In the genomic region with DNA sequence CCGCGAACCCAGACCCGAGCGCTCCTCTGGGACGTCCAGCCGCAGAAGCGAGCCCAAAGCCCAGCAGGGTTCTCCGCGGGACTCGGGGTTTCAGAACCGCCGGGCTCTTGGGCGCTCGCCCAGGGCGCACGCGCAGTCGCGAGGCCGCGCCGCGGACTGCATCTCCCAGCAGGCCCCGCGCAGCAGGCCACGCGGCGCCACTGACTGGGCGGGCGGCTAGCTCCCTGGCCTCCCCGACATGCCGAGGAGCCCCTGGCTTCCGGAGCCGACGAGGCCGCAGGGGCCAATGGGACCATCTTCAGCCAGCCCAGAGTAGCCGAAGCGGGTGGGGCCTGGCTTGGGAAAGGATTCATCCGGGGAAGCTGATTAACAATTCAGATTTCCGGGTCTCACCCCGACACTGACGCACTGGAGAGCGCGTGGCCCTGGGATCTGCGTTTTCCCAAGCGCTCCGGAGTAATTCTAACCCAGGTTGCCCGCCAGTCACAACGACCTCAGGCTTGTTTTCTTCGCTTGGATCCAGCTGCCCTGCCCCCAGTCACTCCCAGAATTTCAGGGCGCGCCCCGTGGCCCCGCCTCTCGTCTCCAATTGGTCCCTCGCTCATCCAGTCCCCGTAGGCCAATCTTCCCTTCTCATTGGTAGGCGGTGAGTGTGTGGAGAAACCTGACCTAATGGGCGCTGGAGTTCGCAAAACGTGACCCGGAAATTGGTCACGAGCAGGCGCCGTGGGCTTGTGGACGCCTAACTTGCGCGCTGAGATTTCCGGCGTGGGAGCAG, we compare ENCODE assay signal across 1 cellular context.
TF ChIP-seq lines count a peak whose summit lies in the region.

ZNF263 (plus strand) TSS at position 745 of the 778 bp plus-strand sequence. CDS start 328 bp downstream, outside the sequence.

TF ChIP-seq in H1, 55 proteins besides CTCF, POLR2A, EP300 and RAD21 (continued from another document):
- TF ChIP-seq ATF2 (IDR thresholded peaks at IDR 0.05; ENCODE audit: low read length), result no peak
- TF ChIP-seq CHD2 (IDR thresholded peaks at IDR 0.05; ENCODE audit: low read length), result peak; percentile 69
- no peak for TF ChIP-seq CEBPB (IDR thresholded peaks at IDR 0.05; ENCODE audit: low read depth, low read length)
- no peak for TF ChIP-seq TCF12 (IDR thresholded peaks at IDR 0.05; ENCODE audit: low read depth, low read length)
- TF ChIP-seq, protein P1, sequence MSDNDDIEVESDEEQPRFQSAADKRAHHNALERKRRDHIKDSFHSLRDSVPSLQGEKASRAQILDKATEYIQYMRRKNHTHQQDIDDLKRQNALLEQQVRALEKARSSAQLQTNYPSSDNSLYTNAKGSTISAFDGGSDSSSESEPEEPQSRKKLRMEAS (IDR thresholded peaks at IDR 0.05), result peak; percentile 93
- TF ChIP-seq CBX5 (IDR thresholded peaks at IDR 0.05; ENCODE audit: low read depth, low read length), result no peak
- TF ChIP-seq KDM5A (IDR thresholded peaks at IDR 0.05; ENCODE audit: low read length), result no peak
- no peak for TF ChIP-seq EGR1 (IDR thresholded peaks at IDR 0.05; ENCODE audit: borderline replicate concordance, low read depth, low read length)
- TF ChIP-seq SP1 (IDR thresholded peaks at IDR 0.05; ENCODE audit: low read depth, low read length), result peak; percentile 78
- TF ChIP-seq SIX5 (IDR thresholded peaks at IDR 0.05; ENCODE audit: low read depth, low read length), result no peak; the same call in 1 of the 2 replicates
- TF ChIP-seq, protein P2, sequence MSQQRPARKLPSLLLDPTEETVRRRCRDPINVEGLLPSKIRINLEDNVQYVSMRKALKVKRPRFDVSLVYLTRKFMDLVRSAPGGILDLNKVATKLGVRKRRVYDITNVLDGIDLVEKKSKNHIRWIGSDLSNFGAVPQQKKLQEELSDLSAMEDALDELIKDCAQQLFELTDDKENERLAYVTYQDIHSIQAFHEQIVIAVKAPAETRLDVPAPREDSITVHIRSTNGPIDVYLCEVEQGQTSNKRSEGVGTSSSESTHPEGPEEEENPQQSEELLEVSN (IDR thresholded peaks at IDR 0.05), result peak; percentile 79
- peak; percentile 85 for TF ChIP-seq TAF1 (IDR thresholded peaks at IDR 0.05; ENCODE audit: low read depth, low read length)
- no peak for TF ChIP-seq CTBP2 (IDR thresholded peaks at IDR 0.05; ENCODE audit: borderline replicate concordance, insufficient read depth, insufficient read length, low read length)
- TF ChIP-seq SP4 (IDR thresholded peaks at IDR 0.05; ENCODE audit: low read length), result peak; percentile 68
- no peak for TF ChIP-seq CHD1 (IDR thresholded peaks at IDR 0.05; ENCODE audit: low read depth, low read length)
- TF ChIP-seq ASH2L (IDR thresholded peaks at IDR 0.05; ENCODE audit: low read length), result no peak
- TF ChIP-seq TBP (IDR thresholded peaks at IDR 0.05; ENCODE audit: low read depth, low read length), result peak; percentile 86; the same call in 1 of the 2 replicates
- TF ChIP-seq YY1 (IDR thresholded peaks at IDR 0.05; ENCODE audit: low read depth, low read length), result peak; percentile 43
- TF ChIP-seq SIRT6 (IDR thresholded peaks at IDR 0.05; ENCODE audit: low read length), result no peak
- peak; percentile 47; the same call in 1 of the 2 replicates for TF ChIP-seq ATF3 (IDR thresholded peaks at IDR 0.05; ENCODE audit: insufficient read depth, low read depth, low read length)
- TF ChIP-seq HDAC6 (IDR thresholded peaks at IDR 0.05; ENCODE audit: low read depth, low read length), result no peak
- TF ChIP-seq, protein P3, sequence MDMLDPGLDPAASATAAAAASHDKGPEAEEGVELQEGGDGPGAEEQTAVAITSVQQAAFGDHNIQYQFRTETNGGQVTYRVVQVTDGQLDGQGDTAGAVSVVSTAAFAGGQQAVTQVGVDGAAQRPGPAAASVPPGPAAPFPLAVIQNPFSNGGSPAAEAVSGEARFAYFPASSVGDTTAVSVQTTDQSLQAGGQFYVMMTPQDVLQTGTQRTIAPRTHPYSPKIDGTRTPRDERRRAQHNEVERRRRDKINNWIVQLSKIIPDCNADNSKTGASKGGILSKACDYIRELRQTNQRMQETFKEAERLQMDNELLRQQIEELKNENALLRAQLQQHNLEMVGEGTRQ (IDR thresholded peaks at IDR 0.05; ENCODE audit: low read length), result peak; percentile 85
- TF ChIP-seq SAP30 (IDR thresholded peaks at IDR 0.05; ENCODE audit: insufficient read depth, insufficient replicate concordance, low read length), result no peak
- peak; percentile 49; the same call in 1 of the 2 replicates for TF ChIP-seq NRF1 (IDR thresholded peaks at IDR 0.05; ENCODE audit: low read depth, low read length)
- no peak for TF ChIP-seq BCL11A (IDR thresholded peaks at IDR 0.05; ENCODE audit: low read depth in 2 of 2, low read length in 2 of 2)
- no peak for TF ChIP-seq BRCA1 (IDR thresholded peaks at IDR 0.05; ENCODE audit: low read depth, low read length)
- TF ChIP-seq GTF2F1 (IDR thresholded peaks at IDR 0.05; ENCODE audit: borderline replicate concordance, low read depth, low read length), result no peak
- TF ChIP-seq POU5F1 (IDR thresholded peaks at IDR 0.05; ENCODE audit: low read depth, low read length), result no peak
- peak; percentile 83 for TF ChIP-seq PHF8 (conservative IDR thresholded peaks at IDR 0.05; ENCODE audit: low read depth, low read length)
- TF ChIP-seq JUND (IDR thresholded peaks at IDR 0.05; ENCODE audit: low read length), result no peak
- no peak for TF ChIP-seq RXRA (IDR thresholded peaks at IDR 0.05; ENCODE audit: insufficient read depth, low read depth, low read length)
- peak; percentile 49 for TF ChIP-seq KDM4A (IDR thresholded peaks at IDR 0.05; ENCODE audit: low read depth, low read length, severe bottlenecking)
- no peak for TF ChIP-seq EZH2 (IDR thresholded peaks at IDR 0.05; ENCODE audit: low read depth, low read length, severe bottlenecking)
- TF ChIP-seq RBBP5 (IDR thresholded peaks at IDR 0.05; ENCODE audit: borderline replicate concordance, low read depth, low read length), result peak; percentile 44; the same call in 1 of the 2 replicates
- no peak for TF ChIP-seq SUZ12 (IDR thresholded peaks at IDR 0.05; ENCODE audit: low read length)
- TF ChIP-seq BACH1 (IDR thresholded peaks at IDR 0.05; ENCODE audit: low read length), result no peak
- TF ChIP-seq TAF7 (optimal IDR thresholded peaks at IDR 0.05; ENCODE audit: borderline replicate concordance, low read depth, low read length), result peak; percentile 17
- TF ChIP-seq RFX5 (IDR thresholded peaks at IDR 0.05; ENCODE audit: borderline replicate concordance, low read depth, low read length), result no peak
- no peak for TF ChIP-seq SRF (IDR thresholded peaks at IDR 0.05; ENCODE audit: low read depth, low read length)
- TF ChIP-seq ZNF274 (IDR thresholded peaks at IDR 0.05; ENCODE audit: borderline replicate concordance, extremely low read depth, low read length), result no peak
- no peak for TF ChIP-seq MAFK (IDR thresholded peaks at IDR 0.05; ENCODE audit: low read depth, low read length)
- no peak for TF ChIP-seq CBX8 (IDR thresholded peaks at IDR 0.05; ENCODE audit: borderline replicate concordance, low read depth, low read length)
- TF ChIP-seq CHD7 (IDR thresholded peaks at IDR 0.05; ENCODE audit: insufficient replicate concordance, low read length), result no peak
- TF ChIP-seq SP2 (IDR thresholded peaks at IDR 0.05; ENCODE audit: low read length), result no peak
